Comparison of ENCODE assay signal across 17 cellular contexts in the genomic region with DNA sequence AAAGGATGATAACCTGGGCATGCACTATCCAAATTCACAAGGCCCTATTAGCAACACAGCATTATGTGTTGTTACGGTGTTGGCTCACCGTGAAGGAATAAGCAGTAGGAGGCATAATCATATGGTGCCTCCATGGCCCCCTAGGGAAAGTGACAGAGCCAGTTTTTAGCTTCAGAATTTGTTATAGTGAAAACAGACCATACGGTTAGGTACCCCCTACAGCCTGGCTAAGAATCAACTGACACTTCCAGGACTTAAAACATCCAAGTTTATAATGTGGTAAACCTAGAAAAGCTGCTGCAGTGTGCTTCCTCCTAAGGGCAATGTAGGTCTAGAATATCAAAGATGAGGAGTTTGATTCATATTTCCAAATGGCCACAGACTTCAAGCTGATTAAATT.
"Had no signal": no experiment of that assay in that cellular context is flagged by ENCODE, and none has a peak within 500 bp of the region (broad histone marks: within the 10 kb centered on the region; RNA-seq: fewer than 3 reads in every experiment).

No MANE protein-coding gene starts in this region.

- H3K4me1 ChIP-seq: adrenal gland, breast epithelium, SJSA1 had no signal

- H3K9me3 ChIP-seq: adrenal gland, breast epithelium, MG63, SJSA1 had no signal

- DNase-seq: activated CD4-positive, alpha-beta T cell treated with anti-CD3 and anti-CD28 coated beads for 4 hours; activated CD8-positive, alpha-beta memory T cell treated with anti-CD3 and anti-CD28 coated beads, Interleukin-2, amount 50 U/mL, for 48 hours; activated CD8-positive, alpha-beta T cell treated with anti-CD3 and anti-CD28 coated beads for 36 hours; activated naive CD4-positive, alpha-beta T cell treated with anti-CD3 and anti-CD28 coated beads, Interleukin-2, amount 50 U/mL, for 16 hours; activated naive CD8-positive, alpha-beta T cell treated with anti-CD3 and anti-CD28 coated beads, Interleukin-2, amount 10 ng/mL, durations not matched to agents 7 days and 5 days; activated T-cell treated with anti-CD3 and anti-CD28 coated beads, Interleukin-2, amount 50 U/mL, for 1 hour; adrenal gland; anterior cingulate cortex; MG63; NCI-H1105 treated with DMSO at 0.1 percent for 48 hours; NCI-H1930; NCI-H526 treated with DMSO at 0.1 percent for 48 hours; PC-3; SHP77; SW 1271 had no signal

- H3K36me3 ChIP-seq: adrenal gland, breast epithelium had no signal

- H3K4me3 ChIP-seq: adrenal gland, breast epithelium, MG63, SJSA1 had no signal

- H3K27ac ChIP-seq: adrenal gland, breast epithelium, SJSA1 had no signal

- H3K27me3 ChIP-seq: adrenal gland, breast epithelium, MG63, SJSA1 had no signal
